ENCODE assay signal across 1 cellular context in the genomic region with DNA sequence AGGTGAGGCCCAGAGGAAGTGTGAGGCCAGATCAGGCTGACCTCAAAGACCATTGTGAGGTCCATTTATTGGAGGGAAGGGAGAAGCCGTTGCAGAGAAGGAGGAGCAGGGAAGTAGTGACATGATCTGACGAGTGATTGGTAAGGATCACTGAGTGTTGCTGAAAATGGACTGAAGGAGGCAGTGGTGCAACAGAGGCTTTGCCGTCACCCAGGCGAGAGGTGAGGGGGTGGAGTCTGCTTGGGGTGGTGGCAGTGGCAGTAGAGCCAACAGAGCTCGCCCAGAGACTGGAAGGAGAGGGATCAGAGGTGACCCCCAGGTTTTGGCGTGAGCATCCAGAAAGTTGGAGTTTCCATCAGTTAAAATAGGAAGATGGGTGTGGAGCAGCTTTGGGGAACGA.
TF ChIP-seq lines count a peak whose summit lies in the region.

No MANE protein-coding gene starts in this region.

TF ChIP-seq in HepG2, 621 proteins besides CTCF, POLR2A, EP300 and RAD21 (continued from another document):
- TF ChIP-seq, protein P1, sequence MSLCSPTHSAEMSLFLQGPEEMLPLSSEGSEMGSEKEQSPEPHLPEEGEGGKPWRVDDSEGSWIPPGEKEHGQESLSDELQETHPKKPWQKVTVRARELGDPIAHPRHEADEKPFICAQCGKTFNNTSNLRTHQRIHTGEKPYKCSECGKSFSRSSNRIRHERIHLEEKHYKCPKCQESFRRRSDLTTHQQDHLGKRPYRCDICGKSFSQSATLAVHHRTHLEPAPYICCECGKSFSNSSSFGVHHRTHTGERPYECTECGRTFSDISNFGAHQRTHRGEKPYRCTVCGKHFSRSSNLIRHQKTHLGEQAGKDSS (CRISPR knock-in tag; IDR thresholded peaks at IDR 0.05; ENCODE audit: borderline replicate concordance, low read depth): no peak
